In the genomic region with DNA sequence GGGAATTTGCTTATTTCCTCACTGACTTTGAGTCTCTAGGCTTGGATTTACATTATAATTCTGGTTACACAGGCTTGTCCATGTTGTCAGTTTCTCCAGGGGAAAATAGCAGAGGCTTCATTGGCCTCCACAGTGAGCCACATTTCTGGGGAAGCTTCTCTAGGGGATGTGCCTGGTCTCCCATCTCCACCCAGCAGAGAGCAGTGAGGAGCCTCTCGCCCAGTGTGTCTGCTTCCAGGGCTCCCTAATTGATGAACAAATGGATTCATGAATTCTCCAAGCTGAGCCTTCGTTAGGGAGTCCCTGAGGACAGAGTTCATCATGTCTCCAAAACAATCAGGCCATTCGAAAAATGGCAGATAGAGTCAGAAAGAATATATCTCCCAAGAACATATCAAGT, we compare ENCODE assay signal across 13 cellular contexts.
DNase-seq lines count a peak whose midpoint lies in the region; ATAC-seq and TF ChIP-seq lines count a peak whose summit lies in the region.
"Had no signal": no experiment of that assay in that cellular context is flagged by ENCODE, and none has a peak within 500 bp of the region (broad histone marks: within the 10 kb centered on the region; RNA-seq: fewer than 3 reads in every experiment).

No MANE protein-coding gene starts in this region.

- no peaks in the 10 kb centered on the region; the same call in 1 of the 2 replicates for H3K27me3 Mint-ChIP-seq in WTC11 (ENCODE audit: low read depth)

- H3K36me3 Mint-ChIP-seq in WTC11, result no peaks in the 10 kb centered on the region

- CTCF ChIA-PET in WTC11 (lab: Charles Lee), result interaction anchor here (1.1 to 2.4 kb wide), 4 partner anchors 152 to 641 kb away, joined by 3 to 8 read pairs (median 4); no protein-coding TSS in a partner anchor

- TF ChIP-seq CTCF in WTC11 (IDR thresholded peaks at IDR 0.05), result no peak

- H3K4me3 Mint-ChIP-seq in WTC11, result no peak overlapping the region

- DNase-seq in DMS 273 (lab: John Stamatoyannopoulos, UW; ENCODE audit: unreplicated experiment) (peak; percentile 28), DMS 273 treated with DMSO at 0.1 percent for 48 hours (lab: John Stamatoyannopoulos, UW) (no peak), WTC11 (ENCODE audit: low spot score) (no peak), iPS-NIHi7 (ENCODE audit: extremely low spot score) (peak; percentile 31), NK-92 (lab: John Stamatoyannopoulos, UW; ENCODE audit: unreplicated experiment) (no peak), GOT3 (lab: John Stamatoyannopoulos, UW) (no peak), islet precursor cell (no peak), NCI-H2029 (lab: John Stamatoyannopoulos, UW) (no peak)
- DNase-seq: COR-L47, NCI-H1436, NCI-H2081, SHP77 had no signal

- H3K4me1 Mint-ChIP-seq in WTC11, result peaks cover 10% of the 10 kb centered on the region

- peaks cover 25% of the 10 kb centered on the region for H3K9me3 Mint-ChIP-seq in WTC11

- POLR2A ChIA-PET in WTC11 (lab: Charles Lee), result interaction anchor here (0.7 kb wide), 1 partner anchor 202 kb away, joined by 9 read pairs; no protein-coding TSS in a partner anchor

- peak; percentile 67 for ATAC-seq in WTC11
- ATAC-seq: GM12878 had no signal

- no peak overlapping the region for H3K27ac Mint-ChIP-seq in WTC11

TF ChIP-seq in WTC11, 78 proteins besides CTCF, POLR2A, EP300 and RAD21:
- TF ChIP-seq TCF7 (CRISPR knock-in tag; IDR thresholded peaks at IDR 0.05; ENCODE audit: low read depth) (no peak), CREB1 (CRISPR knock-in tag; IDR thresholded peaks at IDR 0.05) (no peak), NFYB (CRISPR knock-in tag; conservative IDR thresholded peaks at IDR 0.05; ENCODE audit: low read depth) (no peak), NFE2L1 (CRISPR knock-in tag; IDR thresholded peaks at IDR 0.05) (no peak), FOXP1 (CRISPR knock-in tag; IDR thresholded peaks at IDR 0.05; ENCODE audit: borderline replicate concordance) (no peak), FOXK1 (CRISPR knock-in tag; IDR thresholded peaks at IDR 0.05) (no peak), ZBTB21 (CRISPR knock-in tag; IDR thresholded peaks at IDR 0.05; ENCODE audit: borderline replicate concordance) (no peak), SMAD4 (CRISPR knock-in tag; IDR thresholded peaks at IDR 0.05) (no peak), ZNF396 (CRISPR knock-in tag; IDR thresholded peaks at IDR 0.05; ENCODE audit: borderline replicate concordance) (no peak), NR1H2 (CRISPR knock-in tag; IDR thresholded peaks at IDR 0.05) (no peak), ZNF416 (CRISPR knock-in tag; IDR thresholded peaks at IDR 0.05) (no peak), ZNF138 (CRISPR knock-in tag; conservative IDR thresholded peaks at IDR 0.05) (no peak), ZNF423 (CRISPR knock-in tag; IDR thresholded peaks at IDR 0.05) (no peak), EMX1 (CRISPR knock-in tag; IDR thresholded peaks at IDR 0.05) (no peak), JUN (CRISPR knock-in tag; IDR thresholded peaks at IDR 0.05) (no peak)
- TF ChIP-seq, protein P1, sequence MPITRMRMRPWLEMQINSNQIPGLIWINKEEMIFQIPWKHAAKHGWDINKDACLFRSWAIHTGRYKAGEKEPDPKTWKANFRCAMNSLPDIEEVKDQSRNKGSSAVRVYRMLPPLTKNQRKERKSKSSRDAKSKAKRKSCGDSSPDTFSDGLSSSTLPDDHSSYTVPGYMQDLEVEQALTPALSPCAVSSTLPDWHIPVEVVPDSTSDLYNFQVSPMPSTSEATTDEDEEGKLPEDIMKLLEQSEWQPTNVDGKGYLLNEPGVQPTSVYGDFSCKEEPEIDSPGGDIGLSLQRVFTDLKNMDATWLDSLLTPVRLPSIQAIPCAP (CRISPR knock-in tag; IDR thresholded peaks at IDR 0.05), result no peak
- TF ChIP-seq, protein P2, sequence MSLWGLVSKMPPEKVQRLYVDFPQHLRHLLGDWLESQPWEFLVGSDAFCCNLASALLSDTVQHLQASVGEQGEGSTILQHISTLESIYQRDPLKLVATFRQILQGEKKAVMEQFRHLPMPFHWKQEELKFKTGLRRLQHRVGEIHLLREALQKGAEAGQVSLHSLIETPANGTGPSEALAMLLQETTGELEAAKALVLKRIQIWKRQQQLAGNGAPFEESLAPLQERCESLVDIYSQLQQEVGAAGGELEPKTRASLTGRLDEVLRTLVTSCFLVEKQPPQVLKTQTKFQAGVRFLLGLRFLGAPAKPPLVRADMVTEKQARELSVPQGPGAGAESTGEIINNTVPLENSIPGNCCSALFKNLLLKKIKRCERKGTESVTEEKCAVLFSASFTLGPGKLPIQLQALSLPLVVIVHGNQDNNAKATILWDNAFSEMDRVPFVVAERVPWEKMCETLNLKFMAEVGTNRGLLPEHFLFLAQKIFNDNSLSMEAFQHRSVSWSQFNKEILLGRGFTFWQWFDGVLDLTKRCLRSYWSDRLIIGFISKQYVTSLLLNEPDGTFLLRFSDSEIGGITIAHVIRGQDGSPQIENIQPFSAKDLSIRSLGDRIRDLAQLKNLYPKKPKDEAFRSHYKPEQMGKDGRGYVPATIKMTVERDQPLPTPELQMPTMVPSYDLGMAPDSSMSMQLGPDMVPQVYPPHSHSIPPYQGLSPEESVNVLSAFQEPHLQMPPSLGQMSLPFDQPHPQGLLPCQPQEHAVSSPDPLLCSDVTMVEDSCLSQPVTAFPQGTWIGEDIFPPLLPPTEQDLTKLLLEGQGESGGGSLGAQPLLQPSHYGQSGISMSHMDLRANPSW (CRISPR knock-in tag; conservative IDR thresholded peaks at IDR 0.05; ENCODE audit: low read depth), result no peak
- TF ChIP-seq, protein P3, sequence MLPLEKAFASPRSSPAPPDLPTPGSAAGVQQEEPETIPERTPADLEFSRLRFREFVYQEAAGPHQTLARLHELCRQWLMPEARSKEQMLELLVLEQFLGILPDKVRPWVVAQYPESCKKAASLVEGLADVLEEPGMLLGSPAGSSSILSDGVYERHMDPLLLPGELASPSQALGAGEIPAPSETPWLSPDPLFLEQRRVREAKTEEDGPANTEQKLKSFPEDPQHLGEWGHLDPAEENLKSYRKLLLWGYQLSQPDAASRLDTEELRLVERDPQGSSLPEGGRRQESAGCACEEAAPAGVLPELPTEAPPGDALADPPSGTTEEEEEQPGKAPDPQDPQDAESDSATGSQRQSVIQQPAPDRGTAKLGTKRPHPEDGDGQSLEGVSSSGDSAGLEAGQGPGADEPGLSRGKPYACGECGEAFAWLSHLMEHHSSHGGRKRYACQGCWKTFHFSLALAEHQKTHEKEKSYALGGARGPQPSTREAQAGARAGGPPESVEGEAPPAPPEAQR (CRISPR knock-in tag; IDR thresholded peaks at IDR 0.05), result no peak
- TF ChIP-seq, protein P4, sequence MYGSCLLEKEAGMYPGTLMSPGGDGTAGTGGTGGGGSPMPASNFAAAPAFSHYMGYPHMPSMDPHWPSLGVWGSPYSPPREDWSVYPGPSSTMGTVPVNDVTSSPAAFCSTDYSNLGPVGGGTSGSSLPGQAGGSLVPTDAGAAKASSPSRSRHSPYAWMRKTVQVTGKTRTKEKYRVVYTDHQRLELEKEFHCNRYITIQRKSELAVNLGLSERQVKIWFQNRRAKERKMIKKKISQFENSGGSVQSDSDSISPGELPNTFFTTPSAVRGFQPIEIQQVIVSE (CRISPR knock-in tag; IDR thresholded peaks at IDR 0.05; ENCODE audit: borderline replicate concordance), result no peak
- TF ChIP-seq, protein P5, sequence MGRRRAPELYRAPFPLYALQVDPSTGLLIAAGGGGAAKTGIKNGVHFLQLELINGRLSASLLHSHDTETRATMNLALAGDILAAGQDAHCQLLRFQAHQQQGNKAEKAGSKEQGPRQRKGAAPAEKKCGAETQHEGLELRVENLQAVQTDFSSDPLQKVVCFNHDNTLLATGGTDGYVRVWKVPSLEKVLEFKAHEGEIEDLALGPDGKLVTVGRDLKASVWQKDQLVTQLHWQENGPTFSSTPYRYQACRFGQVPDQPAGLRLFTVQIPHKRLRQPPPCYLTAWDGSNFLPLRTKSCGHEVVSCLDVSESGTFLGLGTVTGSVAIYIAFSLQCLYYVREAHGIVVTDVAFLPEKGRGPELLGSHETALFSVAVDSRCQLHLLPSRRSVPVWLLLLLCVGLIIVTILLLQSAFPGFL (CRISPR knock-in tag; IDR thresholded peaks at IDR 0.05; ENCODE audit: borderline replicate concordance), result no peak

Comparison
In these comparisons a context has a peak if more than half of its experiments do, and no peak if none do; other contexts are left out.
1. DNase-seq: peak in DMS 273 (single experiment) and iPS-NIHi7 (single experiment); none in DMS 273 treated with DMSO at 0.1 percent for 48 hours (single experiment), WTC11 (single experiment), NK-92 (single experiment), GOT3 (single experiment), islet precursor cell (single experiment) and NCI-H2029 (single experiment).